ENCODE assay signal across 1 cellular context in genomic region chr5:1125030-1125357, GRCh38.
TF ChIP-seq lines count a peak whose summit lies in the region.

No MANE protein-coding gene starts in this region.

TF ChIP-seq in HepG2, 621 proteins besides CTCF, POLR2A, EP300 and RAD21 (continued from another document):
- TF ChIP-seq AKNA (CRISPR knock-in tag; IDR thresholded peaks at IDR 0.05; ENCODE audit: borderline replicate concordance) = no peak
